22 cellular contexts compared by ENCODE assay signal in genomic region chr5:76765249-76765648, GRCh38. TPM values are rescaled to one million over a fixed set of nuclear protein-coding genes. Genes with fewer than 3 reads are reported as not detected.
DNase-seq lines count a peak whose midpoint lies in the region; ATAC-seq and TF ChIP-seq lines count a peak whose summit lies in the region.
"Had no signal": no experiment of that assay in that cellular context is flagged by ENCODE, and none has a peak within 500 bp of the region (broad histone marks: within the 10 kb centered on the region; RNA-seq: fewer than 3 reads in every experiment).

No MANE protein-coding gene starts in this region.

- no peak overlapping the region for H3K4me3 ChIP-seq in Panc1 (ENCODE audit: low read depth in 2 of 2, low read length in 2 of 2)
- no peak overlapping the region for H3K4me3 ChIP-seq in fibroblast of lung (replicated peaks in 1 of 4; ENCODE audit: control extremely low read depth in 1 of 4, insufficient read depth in 1 of 4, low read depth in 3 of 4, low read length in 4 of 4)
- no peak overlapping the region for H3K4me3 ChIP-seq in retinal pigment epithelial cell (ENCODE audit: low read length)
- H3K4me3 ChIP-seq: spleen had no signal

- POLR2A ChIA-PET in Panc1 (lab: Charles Lee) = no interaction called here

- no TSS peak for BruUV-seq in Panc1 (replicated peaks; lab: Mats Ljungman, UMichigan)

- H3K9ac ChIP-seq in fibroblast of lung (ENCODE audit: insufficient read depth, low read length) = no peak overlapping the region

- H3K9me3 ChIP-seq in Panc1 (ENCODE audit: control insufficient read depth, insufficient read depth, low read depth, low read length) (no peaks in the 10 kb centered on the region; the same call in 1 of the 2 replicates), fibroblast of lung (ENCODE audit: control insufficient read depth, insufficient read depth, low read depth, low read length) (peaks cover 1% of the 10 kb centered on the region)
- H3K9me3 ChIP-seq: neutrophil had no signal

- H3K27me3 Mint-ChIP-seq in activated naive CD4-positive, alpha-beta T cell treated with anti-CD3 and anti-CD28 coated beads for 36 hours (ENCODE audit: low read depth) = no peaks in the 10 kb centered on the region
- H3K27me3 Mint-ChIP-seq: activated CD4-positive, alpha-beta memory T cell treated with anti-CD3 and anti-CD28 coated beads, Interleukin-2, amount 10 ng/mL, durations not matched to agents 7 days and 5 days; activated naive CD8-positive, alpha-beta T cell treated with anti-CD3 and anti-CD28 coated beads, Interleukin-2, amount 50 U/mL, for 24 hours had no signal

- H3K36me3 ChIP-seq in Panc1 (ENCODE audit: control insufficient read depth, insufficient read depth, low read length) (no peaks in the 10 kb centered on the region), fibroblast of lung (ENCODE audit: control insufficient read depth, insufficient read depth, low read length) (no peaks in the 10 kb centered on the region)
- H3K36me3 ChIP-seq: neutrophil, spleen had no signal

- H3K27ac Mint-ChIP-seq in activated naive CD4-positive, alpha-beta T cell treated with anti-CD3 and anti-CD28 coated beads for 36 hours = no peak overlapping the region
- H3K27ac Mint-ChIP-seq: activated B cell treated with CpG ODN at 0.5 μM for 24 hours; activated CD4-positive, alpha-beta memory T cell treated with anti-CD3 and anti-CD28 coated beads, Interleukin-2, amount 10 ng/mL, durations not matched to agents 7 days and 5 days; activated naive CD8-positive, alpha-beta T cell treated with anti-CD3 and anti-CD28 coated beads, Interleukin-2, amount 50 U/mL, for 24 hours had no signal

- no peaks in the 10 kb centered on the region for H3K27me3 ChIP-seq in Panc1 (ENCODE audit: control insufficient read depth, insufficient read depth, low read length)
- H3K27me3 ChIP-seq in fibroblast of lung (ENCODE audit: control insufficient read depth, insufficient read depth, low read length) = no peaks in the 10 kb centered on the region
- H3K27me3 ChIP-seq: neutrophil, spleen had no signal

- H3K79me2 ChIP-seq in fibroblast of lung (ENCODE audit: control insufficient read depth, insufficient read depth, low read length) = no peaks in the 10 kb centered on the region

- H3K27ac ChIP-seq in Panc1 (ENCODE audit: low read length) (no peak overlapping the region), fibroblast of lung (ENCODE audit: insufficient read depth, low read length) (peak overlapping the region; percentile 52)
- H3K27ac ChIP-seq: neutrophil had no signal

- H3K4me1 ChIP-seq in Panc1 (ENCODE audit: control insufficient read depth, insufficient read depth, low read length) = no peaks in the 10 kb centered on the region
- H3K4me1 ChIP-seq in fibroblast of lung (ENCODE audit: control insufficient read depth, extremely low read depth, insufficient read depth, low read length) = no peaks in the 10 kb centered on the region
- H3K4me1 ChIP-seq: spleen had no signal

- no peaks in the 10 kb centered on the region for H3K36me3 Mint-ChIP-seq in activated naive CD4-positive, alpha-beta T cell treated with anti-CD3 and anti-CD28 coated beads for 36 hours (ENCODE audit: low read depth)

- H3K4me1 Mint-ChIP-seq in activated naive CD4-positive, alpha-beta T cell treated with anti-CD3 and anti-CD28 coated beads for 36 hours (ENCODE audit: low read depth) = peaks cover 6% of the 10 kb centered on the region
- H3K4me1 Mint-ChIP-seq: activated B cell treated with CpG ODN at 0.5 μM for 24 hours had no signal

- H3K4me3 Mint-ChIP-seq in activated naive CD4-positive, alpha-beta T cell treated with anti-CD3 and anti-CD28 coated beads for 36 hours = no peak overlapping the region
- H3K4me3 Mint-ChIP-seq: activated B cell treated with CpG ODN at 0.5 μM for 24 hours; activated CD4-positive, alpha-beta memory T cell treated with anti-CD3 and anti-CD28 coated beads, Interleukin-2, amount 10 ng/mL, durations not matched to agents 7 days and 5 days; activated naive CD8-positive, alpha-beta T cell treated with anti-CD3 and anti-CD28 coated beads, Interleukin-2, amount 50 U/mL, for 24 hours; CD8-positive, alpha-beta memory T cell had no signal

- H4K20me1 ChIP-seq in fibroblast of lung (ENCODE audit: control insufficient read depth, extremely low read depth, insufficient read depth, low read length) = no peaks in the 10 kb centered on the region

- intact Hi-C loops in Panc1 (cut with micrococcal nuclease; ENCODE audit: unreplicated experiment) = loop anchor here (5.0 kb wide), 1 partner anchor 48 kb away; the partner anchor contains the start of gene F2R
- intact Hi-C loops in activated naive CD4-positive, alpha-beta T cell treated with anti-CD3 and anti-CD28 coated beads for 36 hours (cut with micrococcal nuclease) = no loop called here

- peak; percentile 27; the same call in 1 of the 2 replicates for ATAC-seq in Panc1
- no peak for ATAC-seq in HG02981 (IDR thresholded peaks at IDR 0.05; ENCODE audit: unreplicated experiment)
- ATAC-seq: activated naive CD8-positive, alpha-beta T cell treated with anti-CD3 and anti-CD28 coated beads, Interleukin-2, amount 50 U/mL, for 24 hours had no signal

- TF ChIP-seq CTCF in Panc1 (IDR thresholded peaks at IDR 0.05) (no peak), fibroblast of lung (conservative IDR thresholded peaks at IDR 0.05 in 1 of 2, IDR thresholded peaks at IDR 0.05 in 1 of 2; ENCODE audit: low read depth in 1 of 2, low read length in 2 of 2) (no peak), retinal pigment epithelial cell (conservative IDR thresholded peaks at IDR 0.05; ENCODE audit: low read depth, low read length) (no peak)

- CTCF ChIA-PET in Panc1 (lab: Charles Lee) = interaction anchor here (0.6 kb wide), 1 partner anchor 8 kb away, joined by 3 read pairs; no protein-coding TSS in a partner anchor
- CTCF ChIA-PET in activated naive CD4-positive, alpha-beta T cell treated with anti-CD3 and anti-CD28 coated beads for 36 hours (lab: Charles Lee) = interaction anchor here (1.2 kb wide), 1 partner anchor 9 kb away, joined by 5 read pairs; no protein-coding TSS in a partner anchor

- DNase-seq in ELR (ENCODE audit: low read depth) (peak; percentile 74), Panc1 (ENCODE audit: low read depth, low spot score) (no peak), fibroblast of lung (ENCODE audit: low read depth in 2 of 2) (peak; percentile 90 to 94), retinal pigment epithelial cell (ENCODE audit: low read depth) (peak; percentile 29), COR-L47 (lab: John Stamatoyannopoulos, UW) (no peak), NCI-H1092 (lab: John Stamatoyannopoulos, UW) (no peak)
- no peak for DNase-seq in activated naive CD4-positive, alpha-beta T cell treated with anti-CD3 and anti-CD28 coated beads for 36 hours
- DNase-seq: activated B cell treated with CpG ODN at 0.5 μM for 24 hours; activated CD4-positive, alpha-beta memory T cell treated with anti-CD3 and anti-CD28 coated beads, Interleukin-2, amount 10 ng/mL, durations not matched to agents 7 days and 5 days; activated effector memory CD4-positive, alpha-beta T cell treated with anti-CD3 and anti-CD28 coated beads, Interleukin-2, amount 50 U/mL, for 16 hours; activated naive CD8-positive, alpha-beta T cell treated with anti-CD3 and anti-CD28 coated beads, Interleukin-2, amount 50 U/mL, for 24 hours; CD8-positive, alpha-beta memory T cell; cortex of kidney; DMS79; NCI-H146; NCI-H69; spleen; stimulated activated CD4-positive, alpha-beta T cell treated with anti-CD3 and anti-CD28 coated beads, Interleukin-4, amount 100 ng/mL, for 1 hour; stimulated activated naive CD4-positive, alpha-beta T cell treated with Interleukin-2 at 50 U/mL for 16 hours; T1000 had no signal

- peaks cover 6% of the 10 kb centered on the region for H3K9me3 Mint-ChIP-seq in activated naive CD4-positive, alpha-beta T cell treated with anti-CD3 and anti-CD28 coated beads for 36 hours
- H3K9me3 Mint-ChIP-seq: activated B cell treated with CpG ODN at 0.5 μM for 24 hours had no signal

- no peak overlapping the region for H3K4me2 ChIP-seq in fibroblast of lung (ENCODE audit: extremely low read depth, insufficient read depth, low read length)

- in situ Hi-C loops in Panc1 (cut with HindIII; ENCODE audit: low pct_unique_long_range_greater_than_20kb, low sequenced_read_pairs) = no loop called here

- no peak overlapping the region for H2AFZ ChIP-seq in fibroblast of lung (ENCODE audit: low read length)

RNA-seq across cellular contexts. Expression of gene F2R, which starts 49.3 kb away (rescaled TPM):
- 26.0 TPM for total RNA-seq in Panc1 (2021; ENCODE audit: unreplicated experiment)
- polyA plus RNA-seq in Panc1 (2012; ENCODE audit: insufficient read length) = 21.1 TPM
- total RNA-seq in fibroblast of lung = 164 and 265 TPM in 2 replicates
- 700 and 797 TPM in 2 replicates for polyA plus RNA-seq in fibroblast of lung
- 319 and 383 TPM in 2 replicates for polyA plus RNA-seq in fibroblast of lung (2012)
- 553 and 578 TPM in 2 replicates for polyA minus RNA-seq in fibroblast of lung (ENCODE audit: low replicate concordance)
- total RNA-seq in activated naive CD4-positive, alpha-beta T cell treated with anti-CD3 and anti-CD28 coated beads for 36 hours = under 1 TPM; 0.42 to 0.43 TPM

RNA-seq across cellular contexts. Expression of gene F2RL1, which starts 53.6 kb away (rescaled TPM):
- total RNA-seq in Panc1 (2021; ENCODE audit: unreplicated experiment) (65.9 TPM), fibroblast of lung (20.8 and 25.1 TPM in 2 replicates)
- 26.8 TPM for polyA plus RNA-seq in Panc1 (2012; ENCODE audit: insufficient read length)
- 12.4 and 24.9 TPM in 2 replicates for polyA plus RNA-seq in fibroblast of lung
- polyA plus RNA-seq in fibroblast of lung (2012) = 5.7 and 11.7 TPM in 2 replicates
- polyA minus RNA-seq in fibroblast of lung (ENCODE audit: low replicate concordance) = 12.2 and 29.0 TPM in 2 replicates
- 1 to 10 TPM; 2.9 to 3.0 TPM for total RNA-seq in activated naive CD4-positive, alpha-beta T cell treated with anti-CD3 and anti-CD28 coated beads for 36 hours

Comparison
In these comparisons a context has a peak if more than half of its experiments do, and no peak if none do; other contexts are left out.
1. DNase-seq: peak in ELR (single experiment), fibroblast of lung (2 of 2) and retinal pigment epithelial cell (single experiment); none in Panc1 (single experiment), COR-L47 (single experiment), NCI-H1092 (single experiment) and activated naive CD4-positive, alpha-beta T cell treated with anti-CD3 and anti-CD28 coated beads for 36 hours (single experiment).
2. RNA of gene F2R, which starts 49.3 kb away (total RNA-seq): 164 to 265 TPM in fibroblast of lung and 26.0 TPM in Panc1 (single experiment); 0.42 to 0.43 TPM in activated naive CD4-positive, alpha-beta T cell treated with anti-CD3 and anti-CD28 coated beads for 36 hours; every median in the first group is over 10 times any median in the second.